11 cellular contexts compared by ENCODE assay signal in genomic region chr22:29225422-29226090, GRCh38. TPM values are rescaled to one million over a fixed set of nuclear protein-coding genes. Genes with fewer than 3 reads are reported as not detected.
DNase-seq lines count a peak whose midpoint lies in the region; ATAC-seq and TF ChIP-seq lines count a peak whose summit lies in the region.
"Had no signal": no experiment of that assay in that cellular context is flagged by ENCODE, and none has a peak within 500 bp of the region (broad histone marks: within the 10 kb centered on the region; RNA-seq: fewer than 3 reads in every experiment).

No MANE protein-coding gene starts in this region.

- H3K27ac Mint-ChIP-seq in glutamatergic neuron (ENCODE audit: unreplicated experiment): no peak overlapping the region

- H3K36me3 ChIP-seq in psoas muscle (ENCODE audit: insufficient read depth in 1 of 2, low read depth in 1 of 2): no peaks in the 10 kb centered on the region

- no peak overlapping the region for H3K4me3 Mint-ChIP-seq in glutamatergic neuron (ENCODE audit: unreplicated experiment)

- H3K9me3 Mint-ChIP-seq in glutamatergic neuron (ENCODE audit: unreplicated experiment): peaks cover 4% of the 10 kb centered on the region

- 20 to 33% (median 25%) methylated on average over 16 of the region's 16 CpGs for WGBS in psoas muscle, 3 donors

- peaks cover 0 to 7% (median 0%) of the 10 kb centered on the region in 3 donors for H3K27me3 ChIP-seq in psoas muscle (ENCODE audit: insufficient read depth in 3 of 3, low read length in 2 of 3)

- H3K27me3 Mint-ChIP-seq in glutamatergic neuron (ENCODE audit: unreplicated experiment): peaks cover 4% of the 10 kb centered on the region

- DNase-seq in ELF-1 (ENCODE audit: low read depth, low spot score): peak; percentile 33
- DNase-seq in SHP77 (lab: John Stamatoyannopoulos, UW): peak; percentile 45 to 64
- DNase-seq in glutamatergic neuron: peak; percentile 52
- DNase-seq in psoas muscle: peak; percentile 72 to 85
- no peak for DNase-seq in epidermal melanocyte (ENCODE audit: insufficient read length, low spot score)
- no peak for DNase-seq in NCI-H748 (lab: John Stamatoyannopoulos, UW; ENCODE audit: unreplicated experiment)
- DNase-seq in activated CD8-positive, alpha-beta memory T cell treated with anti-CD3 and anti-CD28 coated beads, Interleukin-2, amount 50 U/mL, for 48 hours: no peak
- DNase-seq: DMS79; stimulated activated naive CD4-positive, alpha-beta T cell had no signal

- peak; percentile 76 to 84 (median 80) for ATAC-seq in psoas muscle
- no peak for ATAC-seq in GM18519 (IDR thresholded peaks at IDR 0.05; ENCODE audit: low FRiP score, unreplicated experiment)

- no peaks in the 10 kb centered on the region for H3K4me1 ChIP-seq in psoas muscle

- intact Hi-C loops in psoas muscle (cut with DNase I): no loop called here

- no peak overlapping the region for H3K4me3 ChIP-seq in psoas muscle

- H3K9me3 ChIP-seq in psoas muscle: no peaks in the 10 kb centered on the region

- H3K36me3 Mint-ChIP-seq in glutamatergic neuron (ENCODE audit: unreplicated experiment): no peaks in the 10 kb centered on the region

- H3K4me1 Mint-ChIP-seq in glutamatergic neuron (ENCODE audit: low read depth, unreplicated experiment): no peaks in the 10 kb centered on the region

- H3K27ac ChIP-seq in psoas muscle: no peak overlapping the region

- no peak for TF ChIP-seq CTCF in glutamatergic neuron (IDR thresholded peaks at IDR 0.05; ENCODE audit: partially characterized antibody, unreplicated experiment)
- TF ChIP-seq CTCF in psoas muscle (IDR thresholded peaks at IDR 0.05): no peak

RNA-seq across cellular contexts. Expression of gene EMID1, which starts 19.9 kb away (rescaled TPM):
- 0.76 TPM for total RNA-seq in glutamatergic neuron (ENCODE audit: unreplicated experiment)
- total RNA-seq in psoas muscle: 1 to 10 TPM in 2 of 4 donors, under 1 TPM in 2; 0.34 to 1.3 (median 0.73) TPM
- polyA plus RNA-seq in psoas muscle: under 1 TPM; 0.13 to 0.59 (median 0.58) TPM
- total RNA-seq: activated CD8-positive, alpha-beta memory T cell treated with anti-CD3 and anti-CD28 coated beads for 36 hours had no signal

RNA-seq across cellular contexts. Expression of gene RHBDD3, which starts 42.2 kb away (rescaled TPM):
- total RNA-seq in glutamatergic neuron (ENCODE audit: unreplicated experiment) (50.4 TPM), psoas muscle (10 to 100 TPM; 10.6 to 26.7 (median 16.2) TPM)
- 10 to 100 TPM; 20.3 to 36.5 (median 32.4) TPM for polyA plus RNA-seq in psoas muscle

RNA-seq across cellular contexts. Expression of gene EWSR1, which starts 42.5 kb away (rescaled TPM):
- total RNA-seq in glutamatergic neuron (ENCODE audit: unreplicated experiment) (355 TPM), psoas muscle (100 to 1,000 TPM in 3 of 4 donors, 10 to 100 TPM in 1; 78.5 to 230 (median 156) TPM)
- polyA plus RNA-seq in psoas muscle: 100 to 1,000 TPM; 108 to 152 (median 127) TPM

Comparison
In these comparisons a context has a peak if more than half of its experiments do, and no peak if none do; other contexts are left out.
1. DNase-seq: peak in ELF-1 (single experiment), SHP77 (2 of 2), glutamatergic neuron (single experiment) and psoas muscle (2 of 2); none in epidermal melanocyte (single experiment), NCI-H748 (single experiment) and activated CD8-positive, alpha-beta memory T cell treated with anti-CD3 and anti-CD28 coated beads, Interleukin-2, amount 50 U/mL, for 48 hours (single experiment).